In the genomic region with DNA sequence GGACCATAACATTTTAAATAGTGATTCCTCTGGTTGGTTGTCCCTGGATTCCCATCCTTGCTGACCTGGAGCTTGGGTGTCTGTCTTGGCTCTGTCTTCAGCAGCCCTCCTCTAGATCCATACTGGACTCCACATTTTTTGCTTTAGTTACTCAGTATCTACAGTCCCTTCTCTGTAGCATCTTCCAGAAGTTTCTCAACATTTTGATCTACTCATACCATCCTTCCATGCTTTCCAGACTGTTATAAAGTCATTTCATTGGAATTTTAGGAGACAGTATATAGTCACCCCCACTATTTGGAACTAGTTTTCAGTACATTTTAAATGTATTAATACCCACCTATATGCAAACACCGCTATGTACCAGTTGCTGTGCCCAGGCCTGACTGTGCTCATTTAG, we compare ENCODE assay signal across 24 cellular contexts. TPM values are rescaled to one million over a fixed set of nuclear protein-coding genes. Genes with fewer than 3 reads are reported as not detected.
A peak's percentile ranks its signal among the peaks of the same experiment; 100 is the strongest.
DNase-seq lines count a peak whose midpoint lies in the region; ATAC-seq and TF ChIP-seq lines count a peak whose summit lies in the region.
"Had no signal": no experiment of that assay in that cellular context is flagged by ENCODE, and none has a peak within 500 bp of the region (broad histone marks: within the 10 kb centered on the region; RNA-seq: fewer than 3 reads in every experiment).

No MANE protein-coding gene starts in this region.

- peak overlapping the region; percentile 51 for H3K4me2 ChIP-seq in SU-DHL-6 (ENCODE audit: low read depth, low read length, poor library complexity, severe bottlenecking)

- H3K9ac ChIP-seq in SU-DHL-6 (ENCODE audit: low read length): peak overlapping the region; percentile 23; the same call in 1 of the 2 replicates

- H3K9me2 ChIP-seq in SU-DHL-6 (replicated peaks; ENCODE audit: insufficient read depth, low read length): no peaks in the 10 kb centered on the region

- peaks cover 32% of the 10 kb centered on the region for H3K4me1 Mint-ChIP-seq in T-helper 1 cell treated with Interleukin-12 subunit alpha and Interleukin-12 subunit beta and Interleukin-4 antibody, amounts not matched to agents 30 μg/mL and 1 μg/mL, for 36 hours (ENCODE audit: low read depth)
- H3K4me1 Mint-ChIP-seq in CD8-positive, alpha-beta T cell (ENCODE audit: low read depth): peaks cover 83% of the 10 kb centered on the region
- H3K4me1 Mint-ChIP-seq in naive B cell: peaks cover 55 to 74% (median 66%) of the 10 kb centered on the region in 3 donors
- H3K4me1 Mint-ChIP-seq in Calu3 (ENCODE audit: low read depth, unreplicated experiment): peaks cover 18% of the 10 kb centered on the region
- peaks cover 11% of the 10 kb centered on the region for H3K4me1 Mint-ChIP-seq in chondrocyte (ENCODE audit: low read depth)
- H3K4me1 Mint-ChIP-seq: H9 had no signal

- ATAC-seq in CD8-positive, alpha-beta T cell: no peak
- no peak for ATAC-seq in naive B cell (ENCODE audit: low read depth in 2 of 2)
- no peak for ATAC-seq in GM19035 (IDR thresholded peaks at IDR 0.05; ENCODE audit: unreplicated experiment)
- ATAC-seq: gastrocnemius medialis had no signal

- no peak for DNase-seq in T-helper 1 cell
- no peak for DNase-seq in CD8-positive, alpha-beta T cell
- DNase-seq in naive B cell: no peak
- no peak for DNase-seq in Calu3
- DNase-seq in chondrocyte (ENCODE audit: low spot score): no peak
- DNase-seq: activated CD4-positive, alpha-beta T cell treated with anti-CD3 and anti-CD28 coated beads, Interleukin-2, amount 50 U/mL, for 1 hour; activated naive CD4-positive, alpha-beta T cell treated with Interleukin-2 at 50 U/mL for 16 hours; esophagus squamous epithelium; gastrocnemius medialis; H9; NCI-H1417; NCI-H2081 treated with DMSO at 0.1 percent for 48 hours; NCI-H82; occipital lobe; SHP77 treated with DMSO at 0.1 percent for 48 hours; small intestine; stimulated activated CD4-positive, alpha-beta T cell treated with anti-CD3 and anti-CD28 coated beads, Interleukin-2, amount 100 ng/mL, for 24 hours; stimulated activated naive CD4-positive, alpha-beta T cell treated with Interleukin-2 at 50 U/mL for 16 hours; tibial artery had no signal

- no peak overlapping the region for H3K4me3 Mint-ChIP-seq in T-helper 1 cell treated with Interleukin-12 subunit alpha and Interleukin-12 subunit beta and Interleukin-4 antibody, amounts not matched to agents 30 μg/mL and 1 μg/mL, for 36 hours
- H3K4me3 Mint-ChIP-seq in CD8-positive, alpha-beta T cell: peak overlapping the region; percentile 15
- peak overlapping the region in 2 of 8 donors; percentile 3 to 17 for H3K4me3 Mint-ChIP-seq in naive B cell
- H3K4me3 Mint-ChIP-seq in Calu3 (ENCODE audit: low read depth, unreplicated experiment): no peak overlapping the region
- no peak overlapping the region for H3K4me3 Mint-ChIP-seq in chondrocyte (ENCODE audit: unreplicated experiment)
- H3K4me3 Mint-ChIP-seq: H9 had no signal

- BruUV-seq in Calu3 (replicated peaks; lab: Mats Ljungman, UMichigan): no TSS peak

- no peak for TF ChIP-seq CTCF in CD8-positive, alpha-beta T cell (IDR thresholded peaks at IDR 0.05)
- TF ChIP-seq CTCF in SU-DHL-6 (IDR thresholded peaks at IDR 0.05; ENCODE audit: insufficient read depth, low read length, poor library complexity, severe bottlenecking) (no peak), Calu3 (IDR thresholded peaks at IDR 0.05; ENCODE audit: unreplicated experiment) (no peak), chondrocyte (IDR thresholded peaks at IDR 0.05) (no peak)

- peaks cover 3% of the 10 kb centered on the region for H3K9me3 Mint-ChIP-seq in T-helper 1 cell treated with Interleukin-12 subunit alpha and Interleukin-12 subunit beta and Interleukin-4 antibody, amounts not matched to agents 30 μg/mL and 1 μg/mL, for 36 hours
- no peaks in the 10 kb centered on the region for H3K9me3 Mint-ChIP-seq in CD8-positive, alpha-beta T cell
- H3K9me3 Mint-ChIP-seq in naive B cell (peaks cover 0 to 2% (median 0%) of the 10 kb centered on the region in 7 donors), Calu3 (ENCODE audit: low read depth, unreplicated experiment) (peaks cover 2% of the 10 kb centered on the region), chondrocyte (ENCODE audit: low read depth) (peaks cover 3% of the 10 kb centered on the region)
- H3K9me3 Mint-ChIP-seq: H9 had no signal

- peak overlapping the region; percentile 22 for H3K27ac Mint-ChIP-seq in T-helper 1 cell treated with Interleukin-12 subunit alpha and Interleukin-12 subunit beta and Interleukin-4 antibody, amounts not matched to agents 30 μg/mL and 1 μg/mL, for 36 hours
- peak overlapping the region; percentile 85 for H3K27ac Mint-ChIP-seq in CD8-positive, alpha-beta T cell
- H3K27ac Mint-ChIP-seq in naive B cell: peak overlapping the region in 4 of 6 donors; percentile 26 to 90 (median 50)
- H3K27ac Mint-ChIP-seq in Calu3 (ENCODE audit: unreplicated experiment): no peak overlapping the region
- no peak overlapping the region for H3K27ac Mint-ChIP-seq in chondrocyte (ENCODE audit: unreplicated experiment)
- H3K27ac Mint-ChIP-seq: H9 had no signal

- no peaks in the 10 kb centered on the region for H3K27me3 Mint-ChIP-seq in T-helper 1 cell treated with Interleukin-12 subunit alpha and Interleukin-12 subunit beta and Interleukin-4 antibody, amounts not matched to agents 30 μg/mL and 1 μg/mL, for 36 hours (ENCODE audit: low read depth)
- H3K27me3 Mint-ChIP-seq in CD8-positive, alpha-beta T cell (ENCODE audit: low read depth): no peaks in the 10 kb centered on the region
- H3K27me3 Mint-ChIP-seq in naive B cell: no peaks in the 10 kb centered on the region
- no peaks in the 10 kb centered on the region for H3K27me3 Mint-ChIP-seq in Calu3 (ENCODE audit: unreplicated experiment)
- H3K27me3 Mint-ChIP-seq in chondrocyte (ENCODE audit: low read depth): no peaks in the 10 kb centered on the region

- intact Hi-C loops in CD8-positive, alpha-beta T cell (cut with DNase I, micrococcal nuclease): loop anchor here in 1 of 2 experiments (2.0 to 5.0 kb wide), 2 partner anchors 13 to 38 kb away; no protein-coding TSS in a partner anchor
- intact Hi-C loops in Calu3 (cut with micrococcal nuclease; ENCODE audit: unreplicated experiment): no loop called here

- H3K4me1 ChIP-seq in CD8-positive, alpha-beta T cell (ENCODE audit: insufficient read depth, low read length): peaks cover 67% of the 10 kb centered on the region
- H3K4me1 ChIP-seq: esophagus squamous epithelium, gastrocnemius medialis, tibial artery had no signal

- no peak overlapping the region for H3K27ac ChIP-seq in CD8-positive, alpha-beta T cell (ENCODE audit: low read depth, low read length)
- peak overlapping the region; percentile 95 for H3K27ac ChIP-seq in SU-DHL-6 (ENCODE audit: low read depth, low read length)
- H3K27ac ChIP-seq: 22Rv1, esophagus squamous epithelium, gastrocnemius medialis, tibial artery had no signal

- H3F3A ChIP-seq in SU-DHL-6 (ENCODE audit: insufficient read depth): peaks cover 47% of the 10 kb centered on the region

- peaks cover 96% of the 10 kb centered on the region for H3K79me2 ChIP-seq in SU-DHL-6 (ENCODE audit: insufficient read depth, low read length)

- no peaks in the 10 kb centered on the region for H3K36me3 ChIP-seq in CD8-positive, alpha-beta T cell (ENCODE audit: insufficient read depth, low read length)
- H3K36me3 ChIP-seq in SU-DHL-6 (ENCODE audit: low read length): peaks cover 21% of the 10 kb centered on the region
- H3K36me3 ChIP-seq: esophagus squamous epithelium, gastrocnemius medialis, tibial artery had no signal

- H3K36me3 Mint-ChIP-seq in T-helper 1 cell treated with Interleukin-12 subunit alpha and Interleukin-12 subunit beta and Interleukin-4 antibody, amounts not matched to agents 30 μg/mL and 1 μg/mL, for 36 hours (ENCODE audit: low read depth): peaks cover 29% of the 10 kb centered on the region
- peaks cover 53% of the 10 kb centered on the region for H3K36me3 Mint-ChIP-seq in CD8-positive, alpha-beta T cell
- peaks cover 6% of the 10 kb centered on the region in 2 donors for H3K36me3 Mint-ChIP-seq in naive B cell
- no peaks in the 10 kb centered on the region for H3K36me3 Mint-ChIP-seq in Calu3 (ENCODE audit: insufficient read depth, unreplicated experiment)
- no peaks in the 10 kb centered on the region for H3K36me3 Mint-ChIP-seq in chondrocyte (ENCODE audit: low read depth)

- POLR2A ChIA-PET in CD8-positive, alpha-beta T cell (lab: Charles Lee): interaction anchor here (1.4 kb wide), 1 partner anchor 47 kb away, joined by 5 read pairs; no protein-coding TSS in a partner anchor

- no peak overlapping the region for H3K4me3 ChIP-seq in CD8-positive, alpha-beta T cell (ENCODE audit: low read depth, low read length)
- no peak overlapping the region for H3K4me3 ChIP-seq in SU-DHL-6 (ENCODE audit: insufficient read depth, low read length, poor library complexity, severe bottlenecking)
- H3K4me3 ChIP-seq: esophagus squamous epithelium, gastrocnemius medialis, tibial artery had no signal

- no peaks in the 10 kb centered on the region for H3K9me3 ChIP-seq in CD8-positive, alpha-beta T cell (ENCODE audit: low read length)
- H3K9me3 ChIP-seq in SU-DHL-6 (ENCODE audit: insufficient read depth, low read length): no peaks in the 10 kb centered on the region
- H3K9me3 ChIP-seq: esophagus squamous epithelium, gastrocnemius medialis, tibial artery had no signal

- H4K20me1 ChIP-seq in SU-DHL-6 (ENCODE audit: low read depth, low read length): no peaks in the 10 kb centered on the region

- CTCF ChIA-PET in CD8-positive, alpha-beta T cell (lab: Charles Lee): no interaction called here
- CTCF ChIA-PET in Calu3 (lab: Charles Lee): no interaction called here

- H3K27me3 ChIP-seq in CD8-positive, alpha-beta T cell (ENCODE audit: insufficient read depth, low read length): no peaks in the 10 kb centered on the region
- H3K27me3 ChIP-seq in SU-DHL-6 (ENCODE audit: low read length): no peaks in the 10 kb centered on the region
- H3K27me3 ChIP-seq: esophagus squamous epithelium, gastrocnemius medialis, tibial artery had no signal

- H2AFZ ChIP-seq in SU-DHL-6 (ENCODE audit: low read depth, low read length, severe bottlenecking): no peak overlapping the region

RNA-seq across cellular contexts. Expression of a gene that starts 25.8 kb away (rescaled TPM):
- 10 to 100 TPM; 36.4 to 36.8 TPM for total RNA-seq in CD8-positive, alpha-beta T cell
- polyA plus RNA-seq in naive B cell (ENCODE audit: low read depth in 6 of 6): 10 to 100 TPM; 40.1 to 76.1 (median 45.0) TPM
- total RNA-seq in Calu3 (2022) (1.5 and 1.9 TPM in 2 replicates), chondrocyte (not detected in 3 replicates)
- total RNA-seq: H9 had no signal
- polyA plus RNA-seq: keratinocyte had no signal

Comparison
In these comparisons a context has a peak if more than half of its experiments do, and no peak if none do; other contexts are left out.
1. H3K27ac Mint-ChIP-seq: peak in T-helper 1 cell treated with Interleukin-12 subunit alpha and Interleukin-12 subunit beta and Interleukin-4 antibody, amounts not matched to agents 30 μg/mL and 1 μg/mL, for 36 hours (single experiment), CD8-positive, alpha-beta T cell (single experiment) and naive B cell (4 of 6); none in Calu3 (single experiment) and chondrocyte (single experiment).
2. RNA of a gene that starts 25.8 kb away (total RNA-seq): 36.4 to 36.8 TPM in CD8-positive, alpha-beta T cell; 1.5 to 1.9 TPM in Calu3 and not detected in chondrocyte; every median in the first group is over 10 times any median in the second.